ENCODE assay signal across 8 cellular contexts in the genomic region with DNA sequence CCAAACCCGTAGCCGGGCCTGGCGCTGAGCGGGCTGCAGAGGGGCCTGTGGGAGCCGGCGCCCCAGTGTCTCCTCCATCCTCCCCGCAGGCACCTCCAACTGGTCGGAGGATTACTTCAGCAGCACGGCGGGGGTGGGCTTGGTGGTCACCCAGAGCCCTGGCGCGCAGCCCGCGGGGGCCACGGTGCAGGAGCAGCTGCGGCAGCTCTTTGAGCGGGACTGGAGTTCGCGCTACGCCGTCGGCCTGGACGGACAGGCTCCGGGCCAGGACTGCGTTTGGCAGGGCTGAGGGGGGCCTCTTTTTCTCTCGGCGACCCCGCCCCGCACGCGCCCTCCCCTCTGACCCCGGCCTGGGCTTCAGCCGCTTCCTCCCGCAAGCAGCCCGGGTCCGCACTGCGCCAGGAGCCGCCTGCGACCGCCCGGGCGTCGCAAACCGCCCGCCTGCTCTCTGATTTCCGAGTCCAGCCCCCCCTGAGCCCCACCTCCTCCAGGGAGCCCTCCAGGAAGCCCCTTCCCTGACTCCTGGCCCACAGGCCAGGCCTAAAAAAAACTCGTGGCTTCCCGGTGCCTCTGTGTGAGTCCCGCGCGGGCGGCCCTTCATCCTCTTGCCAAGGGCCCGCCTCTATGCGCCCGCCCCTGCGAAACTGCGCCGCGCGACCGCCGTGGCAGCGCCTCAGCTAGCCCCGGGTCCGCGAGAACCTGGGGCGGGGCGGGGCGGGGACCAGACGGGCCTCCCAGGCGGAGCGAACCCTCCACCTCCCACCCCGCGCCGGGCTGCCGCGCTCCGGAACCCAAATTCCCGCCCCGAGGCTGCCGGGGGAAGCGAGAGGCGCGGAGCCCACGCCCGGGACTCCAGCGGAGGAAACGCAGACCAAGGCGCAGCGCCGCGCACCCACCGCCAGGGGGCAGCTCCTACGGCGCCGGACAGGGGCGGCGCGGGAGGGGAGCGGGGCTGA. TPM values are rescaled to one million over a fixed set of nuclear protein-coding genes. Genes with fewer than 3 reads are reported as not detected.
DNase-seq lines count a peak whose midpoint lies in the region; ATAC-seq and TF ChIP-seq lines count a peak whose summit lies in the region.

No MANE protein-coding gene starts in this region.

- no peak overlapping the region for H3K27ac ChIP-seq in SK-N-MC
- peak overlapping the region in 1 of 2 donors; percentile 45 for H3K27ac ChIP-seq in thoracic aorta

- intact Hi-C loops in activated naive CD4-positive, alpha-beta T cell treated with anti-CD3 and anti-CD28 coated beads for 36 hours (cut with micrococcal nuclease), result loop anchor here (1.0 kb wide), 2 partner anchors 44 to 112 kb away; no protein-coding TSS in a partner anchor

- peaks cover 2% of the 10 kb centered on the region for H3K4me1 Mint-ChIP-seq in activated naive CD4-positive, alpha-beta T cell treated with anti-CD3 and anti-CD28 coated beads for 36 hours (ENCODE audit: low read depth)
- peaks cover 2% of the 10 kb centered on the region for H3K4me1 Mint-ChIP-seq in glutamatergic neuron (ENCODE audit: low read depth, unreplicated experiment)
- peaks cover 6% of the 10 kb centered on the region for H3K4me1 Mint-ChIP-seq in osteocyte (ENCODE audit: unreplicated experiment)

- TF ChIP-seq CTCF in glutamatergic neuron (IDR thresholded peaks at IDR 0.05; ENCODE audit: partially characterized antibody, unreplicated experiment) (peak; percentile 80), osteocyte (IDR thresholded peaks at IDR 0.05) (peak; percentile 74), thoracic aorta (IDR thresholded peaks at IDR 0.05) (peak; percentile 91)

- CTCF ChIA-PET in activated naive CD4-positive, alpha-beta T cell treated with anti-CD3 and anti-CD28 coated beads for 36 hours (lab: Charles Lee), result no interaction called here

- peaks cover 0 to 18% of the 10 kb centered on the region in 2 donors for H3K4me1 ChIP-seq in thoracic aorta (ENCODE audit: control insufficient read depth in 1 of 2, low read depth in 2 of 2)

- no peak overlapping the region for H3K27ac Mint-ChIP-seq in activated naive CD4-positive, alpha-beta T cell treated with anti-CD3 and anti-CD28 coated beads for 36 hours
- H3K27ac Mint-ChIP-seq in glutamatergic neuron (ENCODE audit: unreplicated experiment), result no peak overlapping the region
- no peak overlapping the region for H3K27ac Mint-ChIP-seq in osteocyte (ENCODE audit: unreplicated experiment)

- peaks cover 11% of the 10 kb centered on the region for H3K27me3 Mint-ChIP-seq in activated naive CD4-positive, alpha-beta T cell treated with anti-CD3 and anti-CD28 coated beads for 36 hours (ENCODE audit: low read depth)
- H3K27me3 Mint-ChIP-seq in glutamatergic neuron (ENCODE audit: unreplicated experiment) (peaks cover 13% of the 10 kb centered on the region), osteocyte (ENCODE audit: unreplicated experiment) (no peaks in the 10 kb centered on the region)

- ATAC-seq in thoracic aorta (ENCODE audit: insufficient number of reproducible peaks, low FRiP score, low read depth), result peak; percentile 36

- H3K36me3 ChIP-seq in SK-N-MC (ENCODE audit: insufficient read depth, low read length), result no peaks in the 10 kb centered on the region
- H3K36me3 ChIP-seq in thoracic aorta, result no peaks in the 10 kb centered on the region

- peak overlapping the region; percentile 53 for H3K9ac ChIP-seq in SK-N-MC (ENCODE audit: insufficient read length)

- H3K36me3 Mint-ChIP-seq in activated naive CD4-positive, alpha-beta T cell treated with anti-CD3 and anti-CD28 coated beads for 36 hours (ENCODE audit: low read depth), result no peaks in the 10 kb centered on the region
- H3K36me3 Mint-ChIP-seq in glutamatergic neuron (ENCODE audit: unreplicated experiment), result peaks cover 9% of the 10 kb centered on the region
- no peaks in the 10 kb centered on the region for H3K36me3 Mint-ChIP-seq in osteocyte (ENCODE audit: unreplicated experiment)

- no peaks in the 10 kb centered on the region for H3K27me3 ChIP-seq in thoracic aorta (replicated peaks; ENCODE audit: insufficient read depth)

- no peaks in the 10 kb centered on the region for H3K9me3 ChIP-seq in SK-N-MC (ENCODE audit: low read depth, low read length)
- no peaks in the 10 kb centered on the region for H3K9me3 ChIP-seq in thoracic aorta

- no peaks in the 10 kb centered on the region for H3K9me3 Mint-ChIP-seq in activated naive CD4-positive, alpha-beta T cell treated with anti-CD3 and anti-CD28 coated beads for 36 hours
- peaks cover 8% of the 10 kb centered on the region for H3K9me3 Mint-ChIP-seq in glutamatergic neuron (ENCODE audit: unreplicated experiment)
- H3K9me3 Mint-ChIP-seq in osteocyte (ENCODE audit: unreplicated experiment), result no peaks in the 10 kb centered on the region

- peak overlapping the region; percentile 56 for H3K4me3 Mint-ChIP-seq in activated naive CD4-positive, alpha-beta T cell treated with anti-CD3 and anti-CD28 coated beads for 36 hours
- H3K4me3 Mint-ChIP-seq in glutamatergic neuron (ENCODE audit: unreplicated experiment), result no peak overlapping the region
- peak overlapping the region; percentile 68 for H3K4me3 Mint-ChIP-seq in osteocyte (ENCODE audit: unreplicated experiment)

- peak; percentile 28 for DNase-seq in NCI-H510A (lab: John Stamatoyannopoulos, UW)
- no peak for DNase-seq in NCI-H510A treated with DMSO at 0.1 percent for 48 hours (lab: John Stamatoyannopoulos, UW)
- DNase-seq in LHCN-M2 (ENCODE audit: low read depth), result peak; percentile 82
- no peak for DNase-seq in SK-N-MC (ENCODE audit: low read depth, low spot score)
- peak; percentile 91 for DNase-seq in activated naive CD4-positive, alpha-beta T cell treated with anti-CD3 and anti-CD28 coated beads for 36 hours
- DNase-seq in glutamatergic neuron, result peak; percentile 92
- peak; percentile 95 for DNase-seq in osteocyte (ENCODE audit: extremely low spot score, unreplicated experiment)
- peak; percentile 28 for DNase-seq in thoracic aorta (ENCODE audit: low spot score)

- H3K4me3 ChIP-seq in SK-N-MC (peak overlapping the region; percentile 78), thoracic aorta (peak overlapping the region; percentile 80)

RNA-seq across cellular contexts. Expression of a gene that starts 8.3 kb away (rescaled TPM):
- not detected in 2 replicates for total RNA-seq in LHCN-M2 (2014; rRNA removed)
- 0.19 TPM for polyA plus RNA-seq in LHCN-M2 (2012)
- not detected for total RNA-seq in activated naive CD4-positive, alpha-beta T cell treated with anti-CD3 and anti-CD28 coated beads for 36 hours
- not detected for total RNA-seq in glutamatergic neuron (ENCODE audit: unreplicated experiment)
- total RNA-seq in osteocyte, result 0.05 and 0.18 TPM in 2 replicates
- total RNA-seq in thoracic aorta, result under 1 TPM in 1 of 2 donors, not detected in 1; 0.35 TPM

RNA-seq across cellular contexts. Expression of a gene that starts 45.2 kb away (rescaled TPM):
- 65.9 and 88.2 TPM in 2 replicates for total RNA-seq in LHCN-M2 (2014; rRNA removed)
- 81.2 TPM for polyA plus RNA-seq in LHCN-M2 (2012)
- total RNA-seq in activated naive CD4-positive, alpha-beta T cell treated with anti-CD3 and anti-CD28 coated beads for 36 hours, result under 1 TPM; 0.10 TPM
- total RNA-seq in glutamatergic neuron (ENCODE audit: unreplicated experiment), result 44.8 TPM
- total RNA-seq in osteocyte, result 145 and 183 TPM in 2 replicates
- 10 to 100 TPM; 22.6 to 47.8 TPM for total RNA-seq in thoracic aorta

RNA-seq across cellular contexts. Expression of a gene that starts 52.6 kb away (rescaled TPM):
- total RNA-seq in LHCN-M2 (2014; rRNA removed), result 9.4 and 10.8 TPM in 2 replicates
- 5.2 TPM for polyA plus RNA-seq in LHCN-M2 (2012)
- total RNA-seq in activated naive CD4-positive, alpha-beta T cell treated with anti-CD3 and anti-CD28 coated beads for 36 hours, result under 1 TPM; 0.40 to 0.43 TPM
- 5.9 TPM for total RNA-seq in glutamatergic neuron (ENCODE audit: unreplicated experiment)
- 7.5 and 7.7 TPM in 2 replicates for total RNA-seq in osteocyte
- total RNA-seq in thoracic aorta, result 1 to 10 TPM; 3.1 to 4.6 TPM

Comparison
In these comparisons a context has a peak if more than half of its experiments do, and no peak if none do; other contexts are left out.
1. DNase-seq: peak in NCI-H510A (single experiment), LHCN-M2 (single experiment), activated naive CD4-positive, alpha-beta T cell treated with anti-CD3 and anti-CD28 coated beads for 36 hours (single experiment), glutamatergic neuron (single experiment), osteocyte (single experiment) and thoracic aorta (single experiment); none in NCI-H510A treated with DMSO at 0.1 percent for 48 hours (single experiment) and SK-N-MC (single experiment).
2. RNA of a gene that starts 45.2 kb away (total RNA-seq): 145 to 183 TPM in osteocyte, 65.9 to 88.2 TPM in LHCN-M2, 22.6 to 47.8 TPM in thoracic aorta and 44.8 TPM in glutamatergic neuron (single experiment); 0.10 TPM in activated naive CD4-positive, alpha-beta T cell treated with anti-CD3 and anti-CD28 coated beads for 36 hours; every median in the first group is over 10 times any median in the second.
3. Peak in every context shown above with its lines, with median percentiles within 50 percentile points of each other: CTCF ChIP-seq.